ENCODE assay signal across 8 cellular contexts in the genomic region with DNA sequence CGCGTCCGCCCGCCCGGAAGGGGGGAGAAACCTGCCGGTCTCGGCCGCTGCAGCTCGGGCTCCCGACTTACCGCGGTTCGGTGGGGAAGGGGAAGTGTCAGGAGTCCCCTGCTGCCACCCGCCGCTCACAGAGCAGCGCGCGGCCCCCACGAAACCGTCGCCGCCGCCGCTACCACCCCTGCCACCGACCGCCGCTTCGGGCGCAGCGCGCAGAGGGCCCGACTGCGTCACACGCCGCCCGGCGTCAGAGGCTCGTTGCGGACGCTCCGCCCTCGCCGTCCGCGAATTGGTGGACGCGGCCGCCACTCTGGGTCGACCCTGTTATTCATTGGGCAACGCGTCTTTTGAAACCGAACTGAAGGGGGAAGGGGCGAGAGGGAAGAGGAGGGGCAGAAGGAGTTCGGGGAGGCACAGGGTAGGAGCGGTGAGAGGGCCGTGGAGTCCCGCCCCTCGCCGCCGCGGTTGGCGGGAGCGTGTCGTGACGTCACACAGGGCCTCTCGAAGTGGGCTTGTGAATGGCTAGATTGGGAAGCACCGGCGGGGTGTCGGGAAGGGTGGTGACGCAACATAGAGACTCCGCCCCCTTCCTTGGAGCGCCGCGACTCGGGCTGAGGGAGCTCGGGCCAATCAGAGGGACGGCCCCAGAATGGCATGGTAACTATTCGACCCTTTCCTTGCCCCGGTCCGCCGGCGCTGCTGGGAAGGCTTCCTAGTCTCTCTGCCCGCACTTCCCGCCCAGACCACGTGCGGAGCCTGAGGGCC. TPM values are rescaled to one million over a fixed set of nuclear protein-coding genes. Genes with fewer than 3 reads are reported as not detected.
DNase-seq lines count a peak whose midpoint lies in the region; ATAC-seq, FAIRE-seq and TF ChIP-seq lines count a peak whose summit lies in the region.

A gene (minus strand): TSS at position 226 of the 762 bp plus-strand sequence. CDS start 15,437 bp downstream, outside the sequence.

- DNase-seq in AG04449 (ENCODE audit: low read depth, low spot score) (peak; percentile 99), NCI-H2227 treated with DMSO at 0.1 percent for 48 hours (lab: John Stamatoyannopoulos, UW) (peak; percentile 100), bronchial epithelial cell (ENCODE audit: low read depth) (peak; percentile 99)

- H3K4me1 ChIP-seq in iPS-20b (ENCODE audit: insufficient read depth, low read length) = peaks cover 6% of the 10 kb centered on the region; the same call in 1 of the 2 replicates

- H3K27ac ChIP-seq in iPS-20b (ENCODE audit: low read length) (peak within 1 kb of the TSS; percentile 70), skin epidermis (peak within 1 kb of the TSS; percentile 85 to 100 (median 97))

- H3K9me3 ChIP-seq in iPS-20b (ENCODE audit: insufficient read depth, low read depth, low read length) = no peaks in the 10 kb centered on the region

- H3K27me3 ChIP-seq in bronchial epithelial cell (ENCODE audit: control insufficient read depth, insufficient read depth, low read length) (no peaks in the 10 kb centered on the region), iPS-20b (ENCODE audit: insufficient read depth, low read length) (no peaks in the 10 kb centered on the region)

- peak; percentile 94 for ATAC-seq in GM18907 (IDR thresholded peaks at IDR 0.05; ENCODE audit: unreplicated experiment)
- ATAC-seq in HG03159 (IDR thresholded peaks at IDR 0.05; ENCODE audit: unreplicated experiment) = peak; percentile 94

- TF ChIP-seq CTCF in AG04449 (IDR thresholded peaks at IDR 0.05; ENCODE audit: insufficient read depth, low read length, missing control alignments) (no peak), WI38 (IDR thresholded peaks at IDR 0.05; ENCODE audit: low read depth, low read length) (no peak), bronchial epithelial cell (IDR thresholded peaks at IDR 0.05; ENCODE audit: insufficient read depth, low read length, severe bottlenecking) (no peak)

- no peak for FAIRE-seq in bronchial epithelial cell (lab: Jason Lieb, UNC)

- POLR2A ChIA-PET in AG04449 (lab: Yijun Ruan, JAX) = interaction anchor here (1.3 to 1.6 kb wide), 3 partner anchors 10 to 123 kb away, joined by 3 to 5 read pairs (median 3); a partner anchor contains a TSS

- H3K4me3 ChIP-seq in AG04449 (ENCODE audit: low read depth, low read length) (peak within 1 kb of the TSS; percentile 97), WI38 (ENCODE audit: low read depth, low read length) (peak within 1 kb of the TSS; percentile 98), bronchial epithelial cell (ENCODE audit: low read depth, low read length) (peak within 1 kb of the TSS; percentile 98), iPS-20b (ENCODE audit: low read length) (peak within 1 kb of the TSS; percentile 96), skin epidermis (peak within 1 kb of the TSS; percentile 64 to 93 (median 86))

- H3K36me3 ChIP-seq in bronchial epithelial cell (ENCODE audit: control insufficient read depth, insufficient read depth, low read length) (peaks cover 7% of the 10 kb centered on the region), iPS-20b (ENCODE audit: insufficient read depth, low read depth, low read length) (peaks cover 24% of the 10 kb centered on the region)

- peak within 1 kb of the TSS; percentile 93 for H3K9ac ChIP-seq in iPS-20b (ENCODE audit: low read depth, low read length)

- CTCF ChIA-PET in AG04449 (lab: Yijun Ruan, JAX) = interaction anchor here (2.2 to 6.6 kb wide), 3 partner anchors 11 to 275 kb away, joined by 8 to 39 read pairs (median 11); a partner anchor contains a TSS

RNA-seq across cellular contexts. Expression of the gene that starts here (rescaled TPM):
- 59.8 and 66.6 TPM in 2 replicates for total RNA-seq in bronchial epithelial cell

Comparison
In these comparisons a context has a peak if more than half of its experiments do, and no peak if none do; other contexts are left out.
1. Peak in every context shown above with its lines: DNase-seq, ATAC-seq, H3K4me3 ChIP-seq and H3K27ac ChIP-seq.